8 cellular contexts compared by ENCODE assay signal in genomic region chr11:128157423-128158298, GRCh38.
DNase-seq lines count a peak whose midpoint lies in the region; ATAC-seq, FAIRE-seq and TF ChIP-seq lines count a peak whose summit lies in the region.

No MANE protein-coding gene starts in this region.

- H2AFZ ChIP-seq in SU-DHL-6 (ENCODE audit: low read depth, low read length, severe bottlenecking) (peak overlapping the region; percentile 90), hepatocyte (peak overlapping the region; percentile 28)

- H3K36me3 ChIP-seq in SU-DHL-6 (ENCODE audit: low read length) (no peaks in the 10 kb centered on the region), hepatocyte (replicated peaks; ENCODE audit: insufficient read depth, low read depth) (no peaks in the 10 kb centered on the region), small intestine (ENCODE audit: control insufficient read depth in 2 of 2, insufficient read depth in 2 of 2, low read length in 2 of 2) (no peaks in the 10 kb centered on the region)

- H3K9ac ChIP-seq in SU-DHL-6 (ENCODE audit: low read length), result no peak overlapping the region

- H3K4me2 ChIP-seq in SU-DHL-6 (ENCODE audit: low read depth, low read length, poor library complexity, severe bottlenecking) (peak overlapping the region; percentile 53), hepatocyte (peak overlapping the region; percentile 55)

- FAIRE-seq in small intestine (lab: Jason Lieb, UNC), result no peak

- H3K79me2 ChIP-seq in SU-DHL-6 (ENCODE audit: insufficient read depth, low read length), result no peaks in the 10 kb centered on the region
- H3K79me2 ChIP-seq in hepatocyte, result no peaks in the 10 kb centered on the region

- 19% methylated on average over 5 of the region's 5 CpGs for WGBS in hepatocyte (ENCODE audit: low lambda C conversion rate, missing lambda C conversion rate)
- WGBS in small intestine, 3 donors, result 17 to 30% (median 23%) methylated on average over 5 of the region's 5 CpGs

- H3K27me3 ChIP-seq in SU-DHL-6 (ENCODE audit: low read length) (no peaks in the 10 kb centered on the region), hepatocyte (no peaks in the 10 kb centered on the region), small intestine (ENCODE audit: control insufficient read depth in 2 of 2, insufficient read depth in 2 of 2, low read length in 2 of 2) (no peaks in the 10 kb centered on the region)

- H3F3A ChIP-seq in SU-DHL-6 (ENCODE audit: insufficient read depth), result no peaks in the 10 kb centered on the region

- H3K4me1 ChIP-seq in hepatocyte (ENCODE audit: insufficient read depth), result no peaks in the 10 kb centered on the region
- no peaks in the 10 kb centered on the region for H3K4me1 ChIP-seq in small intestine (ENCODE audit: control insufficient read depth in 2 of 2, insufficient read depth in 1 of 2, low read depth in 1 of 2, low read length in 1 of 2)

- H3K9me3 ChIP-seq in SU-DHL-6 (ENCODE audit: insufficient read depth, low read length) (no peaks in the 10 kb centered on the region), hepatocyte (ENCODE audit: low read depth) (no peaks in the 10 kb centered on the region), small intestine (ENCODE audit: control insufficient read depth, low read depth) (no peaks in the 10 kb centered on the region)

- DNase-seq in NCI-H2107 treated with DMSO at 0.1 percent for 48 hours (lab: John Stamatoyannopoulos, UW; ENCODE audit: unreplicated experiment) (peak; percentile 21), NCI-H2107 (lab: John Stamatoyannopoulos, UW) (no peak), NAMALWA (ENCODE audit: low spot score) (peak; percentile 89), amniotic epithelial cell (ENCODE audit: low read depth) (peak; percentile 77), hepatocyte (ENCODE audit: low spot score) (peak; percentile 81), small intestine (peak; percentile 63)

- no peak overlapping the region for H3K27ac ChIP-seq in SU-DHL-6 (ENCODE audit: low read depth, low read length)
- no peak overlapping the region for H3K27ac ChIP-seq in hepatocyte
- H3K27ac ChIP-seq in small intestine (ENCODE audit: low read depth in 1 of 2, low read length in 1 of 2), result no peak overlapping the region

- peak; percentile 68 for TF ChIP-seq CTCF in SU-DHL-6 (IDR thresholded peaks at IDR 0.05; ENCODE audit: insufficient read depth, low read length, poor library complexity, severe bottlenecking)
- peak; percentile 82 for TF ChIP-seq CTCF in hepatocyte (IDR thresholded peaks at IDR 0.05; ENCODE audit: poor library complexity)

- H3K9me2 ChIP-seq in SU-DHL-6 (replicated peaks; ENCODE audit: insufficient read depth, low read length) (no peaks in the 10 kb centered on the region), hepatocyte (replicated peaks; ENCODE audit: insufficient read depth) (no peaks in the 10 kb centered on the region)

- ATAC-seq in HG02642 (IDR thresholded peaks at IDR 0.05; ENCODE audit: poor library complexity, unreplicated experiment), result peak; percentile 91

- H4K20me1 ChIP-seq in SU-DHL-6 (ENCODE audit: low read depth, low read length) (no peaks in the 10 kb centered on the region), hepatocyte (ENCODE audit: insufficient read depth, poor library complexity, severe bottlenecking) (no peaks in the 10 kb centered on the region)

- no peak overlapping the region for H3K4me3 ChIP-seq in SU-DHL-6 (ENCODE audit: insufficient read depth, low read length, poor library complexity, severe bottlenecking)
- no peak overlapping the region for H3K4me3 ChIP-seq in hepatocyte
- H3K4me3 ChIP-seq in small intestine (ENCODE audit: low read depth in 1 of 2, low read length in 2 of 2), result no peak overlapping the region
